ENCODE assay signal across 9 cellular contexts in genomic region chr2:203804070-203804469, GRCh38.
DNase-seq lines count a peak whose midpoint lies in the region; ATAC-seq and TF ChIP-seq lines count a peak whose summit lies in the region.
"Had no signal": no experiment of that assay in that cellular context is flagged by ENCODE, and none has a peak within 500 bp of the region (broad histone marks: within the 10 kb centered on the region; RNA-seq: fewer than 3 reads in every experiment).

No MANE protein-coding gene starts in this region.

- no peak for TF ChIP-seq CTCF in activated CD8-positive, alpha-beta T cell treated with anti-CD3 and anti-CD28 coated beads for 36 hours (IDR thresholded peaks at IDR 0.05)
- TF ChIP-seq CTCF in fibroblast of villous mesenchyme (IDR thresholded peaks at IDR 0.05; ENCODE audit: insufficient read depth, low read depth, low read length) (no peak), nephron progenitor cell (IDR thresholded peaks at IDR 0.05) (no peak)

- POLR2A ChIA-PET in activated CD8-positive, alpha-beta T cell treated with anti-CD3 and anti-CD28 coated beads for 36 hours (lab: Charles Lee) = interaction anchor here (0.6 to 3.2 kb wide), 12 partner anchors 20 to 305 kb away, joined by 3 to 35 read pairs (median 6); partner anchors contain the start of gene CD28

- DNase-seq in H4 (ENCODE audit: low spot score) (peak; percentile 81), fibroblast of villous mesenchyme (ENCODE audit: low read depth) (peak; percentile 84), DMS53 (lab: John Stamatoyannopoulos, UW) (no peak), nephron progenitor cell (no peak), SKM-1 (lab: John Stamatoyannopoulos, UW; ENCODE audit: unreplicated experiment) (no peak)
- peak; percentile 72 for DNase-seq in activated CD8-positive, alpha-beta T cell treated with anti-CD3 and anti-CD28 coated beads for 36 hours
- DNase-seq in stimulated activated CD4-positive, alpha-beta T cell treated with anti-CD3 and anti-CD28 coated beads, Interleukin-4, amount 100 ng/mL, for 4 hours = peak; percentile 20 to 30

- no peaks in the 10 kb centered on the region for H3K27me3 Mint-ChIP-seq in activated CD8-positive, alpha-beta T cell treated with anti-CD3 and anti-CD28 coated beads for 36 hours
- H3K27me3 Mint-ChIP-seq in nephron progenitor cell (ENCODE audit: low read depth, poor library complexity) = no peaks in the 10 kb centered on the region

- H3K27ac Mint-ChIP-seq in activated CD8-positive, alpha-beta T cell treated with anti-CD3 and anti-CD28 coated beads for 36 hours = peak overlapping the region; percentile 88
- no peak overlapping the region for H3K27ac Mint-ChIP-seq in nephron progenitor cell

- intact Hi-C loops in activated CD8-positive, alpha-beta T cell treated with anti-CD3 and anti-CD28 coated beads for 36 hours (cut with micrococcal nuclease) = loop anchor here (5.0 kb wide), 1 partner anchor 87 kb away; no protein-coding TSS in a partner anchor

- peaks cover 35% of the 10 kb centered on the region for H3K9me3 Mint-ChIP-seq in activated CD8-positive, alpha-beta T cell treated with anti-CD3 and anti-CD28 coated beads for 36 hours
- H3K9me3 Mint-ChIP-seq in nephron progenitor cell = peaks cover 56% of the 10 kb centered on the region

- H3K4me3 Mint-ChIP-seq in activated CD8-positive, alpha-beta T cell treated with anti-CD3 and anti-CD28 coated beads for 36 hours = no peak overlapping the region
- H3K4me3 Mint-ChIP-seq in nephron progenitor cell = no peak overlapping the region

- peak; percentile 47 for ATAC-seq in activated CD8-positive, alpha-beta T cell treated with anti-CD3 and anti-CD28 coated beads for 36 hours
- ATAC-seq in HG02884 (IDR thresholded peaks at IDR 0.05; ENCODE audit: unreplicated experiment) = no peak

- H3K4me1 Mint-ChIP-seq in activated CD8-positive, alpha-beta T cell treated with anti-CD3 and anti-CD28 coated beads for 36 hours (ENCODE audit: low read depth) = peaks cover 87% of the 10 kb centered on the region
- peaks cover 12% of the 10 kb centered on the region for H3K4me1 Mint-ChIP-seq in nephron progenitor cell

- H3K36me3 Mint-ChIP-seq in activated CD8-positive, alpha-beta T cell treated with anti-CD3 and anti-CD28 coated beads for 36 hours (ENCODE audit: low read depth) = peaks cover 28% of the 10 kb centered on the region
- peaks cover 37% of the 10 kb centered on the region for H3K36me3 Mint-ChIP-seq in nephron progenitor cell (ENCODE audit: low read depth)

- H3K4me3 ChIP-seq in fibroblast of villous mesenchyme (ENCODE audit: low read depth, low read length) = no peak overlapping the region
- H3K4me3 ChIP-seq: skin epidermis had no signal

- CTCF ChIA-PET in activated CD8-positive, alpha-beta T cell treated with anti-CD3 and anti-CD28 coated beads for 36 hours (lab: Charles Lee) = interaction anchor here (0.8 to 5.5 kb wide), 9 partner anchors 7 to 106 kb away, joined by 3 to 28 read pairs (median 4); no protein-coding TSS in a partner anchor

Comparison
In these comparisons a context has a peak if more than half of its experiments do, and no peak if none do; other contexts are left out.
1. DNase-seq: peak in H4 (single experiment), activated CD8-positive, alpha-beta T cell treated with anti-CD3 and anti-CD28 coated beads for 36 hours (single experiment), fibroblast of villous mesenchyme (single experiment) and stimulated activated CD4-positive, alpha-beta T cell treated with anti-CD3 and anti-CD28 coated beads, Interleukin-4, amount 100 ng/mL, for 4 hours (2 of 2); none in DMS53 (single experiment), nephron progenitor cell (single experiment) and SKM-1 (single experiment).